ENCODE assay signal across 21 cellular contexts in genomic region chrY:14633718-14634117, GRCh38.
DNase-seq lines count a peak whose midpoint lies in the region; ATAC-seq, FAIRE-seq and TF ChIP-seq lines count a peak whose summit lies in the region.
"Had no signal": no experiment of that assay in that cellular context is flagged by ENCODE, and none has a peak within 500 bp of the region (broad histone marks: within the 10 kb centered on the region; RNA-seq: fewer than 3 reads in every experiment).

No MANE protein-coding gene starts in this region.

- no peak overlapping the region for H3K4me3 ChIP-seq in HepG2 (replicated peaks in 1 of 3; ENCODE audit: insufficient read depth in 1 of 3, low read depth in 2 of 3, low read length in 3 of 3)
- no peak overlapping the region for H3K4me3 ChIP-seq in right lobe of liver
- H3K4me3 ChIP-seq in choroid plexus epithelial cell (ENCODE audit: low read depth, low read length) = no peak overlapping the region
- H3K4me3 ChIP-seq: BLaER1 had no signal

- no peak for TF ChIP-seq POLR2A in HepG2 (IDR thresholded peaks at IDR 0.05; ENCODE audit: insufficient read depth in 1 of 2, low read depth in 2 of 2, low read length in 2 of 2)
- TF ChIP-seq POLR2A in right lobe of liver (IDR thresholded peaks at IDR 0.05) = no peak

- TF ChIP-seq EP300 in HepG2 (IDR thresholded peaks at IDR 0.05; ENCODE audit: low read depth in 2 of 2, low read length in 2 of 2) (no peak), HepG2 (CRISPR knock-in tag; IDR thresholded peaks at IDR 0.05; ENCODE audit: borderline replicate concordance) (no peak)

- TF ChIP-seq CTCF in HepG2 (CRISPR knock-in tag; IDR thresholded peaks at IDR 0.05) (no peak), right lobe of liver (IDR thresholded peaks at IDR 0.05) (no peak), choroid plexus epithelial cell (conservative IDR thresholded peaks at IDR 0.05; ENCODE audit: low read depth, low read length) (no peak)

- DNase-seq in HepG2 (ENCODE audit: low spot score) (no peak), right lobe of liver (no peak), RCC 7860 (ENCODE audit: low spot score) (no peak), choroid plexus epithelial cell (ENCODE audit: low read depth) (peak; percentile 1), superior temporal gyrus (ENCODE audit: extremely low spot score) (no peak), mucosa of gallbladder (ENCODE audit: low spot score) (no peak)
- DNase-seq: ACHN; BE2C; C1 segment of cervical spinal cord; CD4-positive, alpha-beta memory T cell; CD4-positive, CD25-positive, alpha-beta regulatory T cell; CD8-positive, alpha-beta memory T cell; COR-L47; DMS79 treated with DMSO at 0.1 percent for 48 hours; GF-D8 had no signal

- CTCF ChIA-PET in HepG2 (lab: Yijun Ruan, JAX; ENCODE audit: low intra/inter-chr PET ratio, low total read pairs) = no interaction called here

- FAIRE-seq in HepG2 (lab: Jason Lieb, UNC) (no peak), RCC 7860 (lab: Jason Lieb, UNC) (peak; percentile 27)
- FAIRE-seq: G401.6, GM12891, GM18507 had no signal

- no peak overlapping the region for H2AFZ ChIP-seq in HepG2 (ENCODE audit: low read length)

- H3K36me3 ChIP-seq in HepG2 (replicated peaks in 1 of 2; ENCODE audit: control insufficient read depth in 1 of 2, insufficient read depth in 2 of 2, low read length in 2 of 2) = no peaks in the 10 kb centered on the region
- H3K36me3 ChIP-seq in right lobe of liver = no peaks in the 10 kb centered on the region
- H3K36me3 ChIP-seq: BE2C, BLaER1 had no signal

- no peaks in the 10 kb centered on the region for H4K20me1 ChIP-seq in HepG2 (ENCODE audit: insufficient read depth, low read length)
- H4K20me1 ChIP-seq: BLaER1 had no signal

- TF ChIP-seq RAD21 in HepG2 (CRISPR knock-in tag; IDR thresholded peaks at IDR 0.05) = no peak

- WGBS in HepG2 (ENCODE audit: low lambda C conversion rate) = 68% methylated on average over 2 of the region's 2 CpGs
- WGBS in right lobe of liver (ENCODE audit: insufficient coverage, low coverage, low lambda C conversion rate, missing lambda C conversion rate) = no CpG with 5 or more reads among the region's 2 CpGs

- H3K27ac ChIP-seq in HepG2 (ENCODE audit: extremely low read length, insufficient read depth, low read length) = no peak overlapping the region
- H3K27ac ChIP-seq in right lobe of liver = no peak overlapping the region
- H3K27ac ChIP-seq: 22Rv1, BLaER1 had no signal

- no peak overlapping the region for H3K9ac ChIP-seq in HepG2 (ENCODE audit: insufficient read depth, low read depth, low read length)
- H3K9ac ChIP-seq: BLaER1 had no signal

- POLR2A ChIA-PET in HepG2 (lab: Yijun Ruan, JAX) = no interaction called here

- ATAC-seq in HepG2 = no peak
- ATAC-seq in right lobe of liver = no peak
- ATAC-seq in GM18498 (IDR thresholded peaks at IDR 0.05; ENCODE audit: unreplicated experiment) = no peak

- intact Hi-C loops in HepG2 (cut with micrococcal nuclease; ENCODE audit: unreplicated experiment) = no loop called here
- intact Hi-C loops in right lobe of liver (cut with DNase I) = no loop called here

- H3K4me1 ChIP-seq in HepG2 (ENCODE audit: insufficient read depth, low read length) = peaks cover 36% of the 10 kb centered on the region
- no peaks in the 10 kb centered on the region for H3K4me1 ChIP-seq in right lobe of liver
- H3K4me1 ChIP-seq: BE2C, BLaER1 had no signal

- H3K27me3 ChIP-seq in HepG2 (ENCODE audit: control insufficient read depth in 1 of 2, insufficient read depth in 2 of 2, low read length in 2 of 2) (no peaks in the 10 kb centered on the region), right lobe of liver (no peaks in the 10 kb centered on the region)
- H3K27me3 ChIP-seq: BE2C, BLaER1 had no signal

- H3K9me3 ChIP-seq in HepG2 (ENCODE audit: low read length) (no peaks in the 10 kb centered on the region), right lobe of liver (no peaks in the 10 kb centered on the region)
- H3K9me3 ChIP-seq: BE2C, BLaER1 had no signal

- no TSS peak for BruUV-seq in HepG2 (replicated peaks; lab: Mats Ljungman, UMichigan)

- in situ Hi-C loops in HepG2 (cut with HindIII; ENCODE audit: extremely low pct_ligation_motif_present, low pct_unique_long_range_greater_than_20kb) = no loop called here

- H3K4me2 ChIP-seq in HepG2 (ENCODE audit: low read depth, low read length) = no peak overlapping the region
- H3K4me2 ChIP-seq: BLaER1 had no signal

- H3K79me2 ChIP-seq in HepG2 (ENCODE audit: insufficient read depth, low read length) = no peaks in the 10 kb centered on the region

TF ChIP-seq in HepG2, 621 proteins besides CTCF, POLR2A, EP300 and RAD21 (continues in another document):
- TF ChIP-seq FOSL2 (CRISPR knock-in tag; IDR thresholded peaks at IDR 0.05) = peak; percentile 13; the same call in 1 of the 2 replicates
- TF ChIP-seq MAFG (CRISPR knock-in tag; IDR thresholded peaks at IDR 0.05) = no peak
- no peak for TF ChIP-seq RNF2 (conservative IDR thresholded peaks at IDR 0.05; ENCODE audit: low read depth)
- TF ChIP-seq FOXO4 (CRISPR knock-in tag; conservative IDR thresholded peaks at IDR 0.05) = no peak
- no peak for TF ChIP-seq ZBTB39 (CRISPR knock-in tag; IDR thresholded peaks at IDR 0.05)
- no peak for TF ChIP-seq RCOR2 (CRISPR knock-in tag; IDR thresholded peaks at IDR 0.05)
- TF ChIP-seq, protein P1, sequence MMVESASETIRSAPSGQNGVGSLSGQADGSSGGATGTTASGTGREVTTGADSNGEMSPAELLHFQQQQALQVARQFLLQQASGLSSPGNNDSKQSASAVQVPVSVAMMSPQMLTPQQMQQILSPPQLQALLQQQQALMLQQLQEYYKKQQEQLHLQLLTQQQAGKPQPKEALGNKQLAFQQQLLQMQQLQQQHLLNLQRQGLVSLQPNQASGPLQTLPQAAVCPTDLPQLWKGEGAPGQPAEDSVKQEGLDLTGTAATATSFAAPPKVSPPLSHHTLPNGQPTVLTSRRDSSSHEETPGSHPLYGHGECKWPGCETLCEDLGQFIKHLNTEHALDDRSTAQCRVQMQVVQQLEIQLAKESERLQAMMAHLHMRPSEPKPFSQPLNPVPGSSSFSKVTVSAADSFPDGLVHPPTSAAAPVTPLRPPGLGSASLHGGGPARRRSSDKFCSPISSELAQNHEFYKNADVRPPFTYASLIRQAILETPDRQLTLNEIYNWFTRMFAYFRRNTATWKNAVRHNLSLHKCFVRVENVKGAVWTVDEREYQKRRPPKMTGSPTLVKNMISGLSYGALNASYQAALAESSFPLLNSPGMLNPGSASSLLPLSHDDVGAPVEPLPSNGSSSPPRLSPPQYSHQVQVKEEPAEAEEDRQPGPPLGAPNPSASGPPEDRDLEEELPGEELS (CRISPR knock-in tag; IDR thresholded peaks at IDR 0.05) = peak; percentile 16; the same call in 1 of the 2 replicates
- peak; percentile 22; the same call in 1 of the 2 replicates for TF ChIP-seq FOSL1 (CRISPR knock-in tag; IDR thresholded peaks at IDR 0.05; ENCODE audit: borderline replicate concordance)
- no peak for TF ChIP-seq ZNF598 (CRISPR knock-in tag; IDR thresholded peaks at IDR 0.05; ENCODE audit: borderline replicate concordance)
- TF ChIP-seq FOXA1 (IDR thresholded peaks at IDR 0.05) = no peak
- TF ChIP-seq FOXA1 (CRISPR knock-in tag; IDR thresholded peaks at IDR 0.05) = peak; percentile 60
- peak; percentile 83 for TF ChIP-seq FOXA3 (CRISPR knock-in tag; IDR thresholded peaks at IDR 0.05)
- TF ChIP-seq ZNF597 (CRISPR knock-in tag; IDR thresholded peaks at IDR 0.05) = no peak
